ENCODE assay signal across 10 cellular contexts in genomic region chr15:89761009-89761831, GRCh38. TPM values are rescaled to one million over a fixed set of nuclear protein-coding genes. Genes with fewer than 3 reads are reported as not detected.
DNase-seq lines count a peak whose midpoint lies in the region; ATAC-seq, FAIRE-seq and TF ChIP-seq lines count a peak whose summit lies in the region.
"Had no signal": no experiment of that assay in that cellular context is flagged by ENCODE, and none has a peak within 500 bp of the region (broad histone marks: within the 10 kb centered on the region; RNA-seq: fewer than 3 reads in every experiment).

No MANE protein-coding gene starts in this region.

- no peaks in the 10 kb centered on the region for H3K79me2 ChIP-seq in H1 (ENCODE audit: control insufficient read depth in 1 of 2, insufficient read depth in 2 of 2, low read length in 2 of 2)

- ATAC-seq in GM19395 (IDR thresholded peaks at IDR 0.05; ENCODE audit: unreplicated experiment) = peak; percentile 56

- H3K4me3 ChIP-seq in H1 (ENCODE audit: extremely low read depth in 1 of 4, insufficient read depth in 2 of 4, low read depth in 3 of 4, low read length in 4 of 4) = no peak overlapping the region
- H3K4me3 ChIP-seq in small intestine (ENCODE audit: low read depth in 1 of 2, low read length in 2 of 2) = no peak overlapping the region
- H3K4me3 ChIP-seq in testis = no peak overlapping the region

- no peak overlapping the region for H3K4me2 ChIP-seq in H1 (ENCODE audit: insufficient read depth in 1 of 2, low read depth in 2 of 2, low read length in 2 of 2)

- no peak overlapping the region for H4K91ac ChIP-seq in H1 (replicated peaks; ENCODE audit: insufficient read length, low read length)

- POLR2A ChIA-PET in H1 (lab: Charles Lee; ENCODE audit: partially characterized antibody) = interaction anchor here (0.6 to 2.0 kb wide), 6 partner anchors 10 to 240 kb away, joined by 3 to 10 read pairs (median 4); partner anchors contain the start of genes AP3S2, MESP1, MESP2 and ZNF710

- peak overlapping the region; percentile 17; the same call in 1 of the 2 replicates for H2BK12ac ChIP-seq in H1 (ENCODE audit: low read depth, low read length)

- H3K4me1 ChIP-seq in H1 (replicated peaks in 1 of 4; ENCODE audit: control insufficient read depth in 3 of 4, insufficient read depth in 4 of 4, low read length in 3 of 4) (peaks cover 0 to 2% (median 0%) of the 10 kb centered on the region in 4 experiments; a peak in 4 of 7 replicates), small intestine (ENCODE audit: control insufficient read depth in 2 of 2, insufficient read depth in 1 of 2, low read depth in 1 of 2, low read length in 1 of 2) (peaks cover 0 to 2% of the 10 kb centered on the region in 2 donors), testis (no peaks in the 10 kb centered on the region)

- TF ChIP-seq RAD21 in Ishikawa (IDR thresholded peaks at IDR 0.05; ENCODE audit: low read depth) = no peak
- no peak for TF ChIP-seq RAD21 in H1 (IDR thresholded peaks at IDR 0.05 in 1 of 2, conservative IDR thresholded peaks at IDR 0.05 in 1 of 2; ENCODE audit: low read depth in 2 of 2, low read length in 2 of 2)

- no peak overlapping the region for H3K9ac ChIP-seq in H1 (replicated peaks in 1 of 4; ENCODE audit: extremely low read depth in 1 of 4, low read depth in 3 of 4, low read length in 3 of 4)

- no peaks in the 10 kb centered on the region for H4K20me1 ChIP-seq in H1 (replicated peaks in 1 of 2; ENCODE audit: control insufficient read depth in 1 of 2, insufficient read depth in 2 of 2, low read length in 2 of 2)

- no peak for DNase-seq in H1 (ENCODE audit: low read depth in 1 of 2, low spot score in 2 of 2)
- DNase-seq in small intestine = no peak
- no peak for DNase-seq in NCI-H524 treated with DMSO at 0.1 percent for 48 hours (lab: John Stamatoyannopoulos, UW)
- DNase-seq in activated CD4-positive, alpha-beta T cell treated with anti-CD3 and anti-CD28 coated beads, Interleukin-2, amount 50 U/mL, for 48 hours = no peak
- DNase-seq in testis = no peak
- no peak for DNase-seq in activated T-cell treated with anti-CD3 and anti-CD28 coated beads for 4 hours

- H3K56ac ChIP-seq in H1 (replicated peaks; ENCODE audit: insufficient read length, low read depth, low read length) = no peak overlapping the region

- no peak overlapping the region for H3K23ac ChIP-seq in H1 (ENCODE audit: insufficient read length)

- H3K23me2 ChIP-seq in H1 (ENCODE audit: low read depth, low read length) = no peaks in the 10 kb centered on the region

- no peak overlapping the region for H3K4ac ChIP-seq in H1 (replicated peaks; ENCODE audit: insufficient read length, low read depth, low read length)

- peak overlapping the region; percentile 88; the same call in 1 of the 2 replicates for H2BK15ac ChIP-seq in H1 (ENCODE audit: low read length)

- no peak overlapping the region for H2BK5ac ChIP-seq in H1 (ENCODE audit: low read depth, low read length)

- no peak overlapping the region for H3K14ac ChIP-seq in H1 (ENCODE audit: insufficient read length)

- H2BK20ac ChIP-seq in H1 (ENCODE audit: low read length) = no peak overlapping the region

- intact Hi-C loops in testis (cut with DNase I; ENCODE audit: low total_unique reads) = loop anchor here (10.0 kb wide), 1 partner anchor 114 kb away; no protein-coding TSS in a partner anchor

- H3K27ac ChIP-seq in H1 (ENCODE audit: low read depth, low read length) (no peak overlapping the region), small intestine (ENCODE audit: low read depth in 1 of 2, low read length in 1 of 2) (peak overlapping the region; percentile 47 to 71), testis (no peak overlapping the region)

- no peak for TF ChIP-seq CTCF in H1 (IDR thresholded peaks at IDR 0.05; ENCODE audit: control extremely low read depth in 1 of 3, insufficient read depth in 1 of 3, low read depth in 1 of 3, low read length in 3 of 3)
- TF ChIP-seq CTCF in testis (IDR thresholded peaks at IDR 0.05) = no peak

- H3K27me3 ChIP-seq in H1 (replicated peaks in 1 of 4; ENCODE audit: control insufficient read depth in 3 of 4, extremely low read depth in 1 of 4, insufficient read depth in 3 of 4, low read length in 3 of 4) (no peaks in the 10 kb centered on the region; a peak in 1 of 7 replicates), small intestine (ENCODE audit: control insufficient read depth in 2 of 2, insufficient read depth in 2 of 2, low read length in 2 of 2) (no peaks in the 10 kb centered on the region), testis (no peaks in the 10 kb centered on the region)

- no peak overlapping the region for H2BK120ac ChIP-seq in H1 (replicated peaks; ENCODE audit: low read depth, low read length)

- H3K18ac ChIP-seq in H1 (ENCODE audit: extremely low read depth, low read length) = no peak overlapping the region

- no peak overlapping the region for H4K5ac ChIP-seq in H1 (ENCODE audit: insufficient read length, low read depth, low read length)

- H3K9me3 ChIP-seq in H1 (ENCODE audit: insufficient read depth in 2 of 2, low read depth in 1 of 2, low read length in 1 of 2) = no peaks in the 10 kb centered on the region
- no peaks in the 10 kb centered on the region for H3K9me3 ChIP-seq in small intestine (ENCODE audit: control insufficient read depth, low read depth)
- no peaks in the 10 kb centered on the region for H3K9me3 ChIP-seq in testis

- CTCF ChIA-PET in H1 (lab: Charles Lee; ENCODE audit: partially characterized antibody) = interaction anchor here (0.6 to 10.6 kb wide), 67 partner anchors 9 to 477 kb away, joined by 3 to 153 read pairs (median 5); partner anchors contain the start of genes AP3S2, ARPIN, CIB1 and GDPGP1

- peak overlapping the region; percentile 1; the same call in 1 of the 2 replicates for H4K8ac ChIP-seq in H1 (ENCODE audit: extremely low read depth, insufficient read depth, low read length)

- TF ChIP-seq POLR2A in H1 (IDR thresholded peaks at IDR 0.05; ENCODE audit: control extremely low read depth in 1 of 2, low read depth in 2 of 2, low read length in 2 of 2) = no peak
- no peak for TF ChIP-seq POLR2A in testis (IDR thresholded peaks at IDR 0.05)

- FAIRE-seq in H1 (lab: Jason Lieb, UNC) = no peak
- FAIRE-seq in small intestine (lab: Jason Lieb, UNC) = no peak
- FAIRE-seq: G401.6 had no signal

- no peak for TF ChIP-seq EP300 in Ishikawa (IDR thresholded peaks at IDR 0.05; ENCODE audit: borderline replicate concordance)
- TF ChIP-seq EP300 in H1 (IDR thresholded peaks at IDR 0.05; ENCODE audit: borderline replicate concordance in 1 of 2, low read depth in 2 of 2, low read length in 2 of 2) = no peak

- H3K36me3 ChIP-seq in H1 (ENCODE audit: control insufficient read depth in 2 of 4, insufficient read depth in 4 of 4, low read length in 3 of 4) (no peaks in the 10 kb centered on the region), small intestine (ENCODE audit: control insufficient read depth in 2 of 2, insufficient read depth in 2 of 2, low read length in 2 of 2) (no peaks in the 10 kb centered on the region), testis (ENCODE audit: low read depth, missing control alignments) (no peaks in the 10 kb centered on the region)

- 78% methylated on average over 17 of the region's 18 CpGs; no CpG with 5 or more reads in 1 of the 2 experiments for WGBS in H1 (ENCODE audit: extremely low coverage in 1 of 2, insufficient coverage in 1 of 2, insufficient read length in 1 of 2, insufficient replicate concordance in 2 of 2, low coverage in 1 of 2, low lambda C conversion rate in 2 of 2, missing lambda C conversion rate in 1 of 2), 2 experiments
- WGBS in small intestine, 3 donors = 51 to 66% (median 59%) methylated on average over 18 of the region's 18 CpGs
- WGBS in testis, 2 donors = 74 to 83% methylated on average over 15 to 18 of the region's 18 CpGs

- no peak overlapping the region for H2AFZ ChIP-seq in H1 (ENCODE audit: low read length)

- no peak overlapping the region for H2AK5ac ChIP-seq in H1 (ENCODE audit: low read depth, low read length)

- H3K79me1 ChIP-seq in H1 (ENCODE audit: low read depth, low read length) = no peaks in the 10 kb centered on the region

RNA-seq across cellular contexts. Expression of gene MESP1, which starts 10.2 kb away (rescaled TPM):
- total RNA-seq in H1 (2021; fragmentation: NEBNext Ultra II Directional; extraction: Animal tissue kit (Norgen Biotek cat#: 25700)) = 0.15 TPM in 1 of 2 replicates, not detected in the other
- polyA plus RNA-seq in H1 (2011; rRNA removed) (0.23 and 0.28 TPM in 2 replicates), small intestine (1 to 10 TPM in 1 of 3 donors, under 1 TPM in 1, not detected in 1; 0.97 to 1.1 TPM), testis (ENCODE audit: insufficient read depth, low read depth, low replicate concordance) (5.7 TPM)
- 0.18 TPM for polyA plus RNA-seq in H1 (2011; cell fraction: cytosol; rRNA removed)
- polyA plus RNA-seq in H1 (2011; cell fraction: nucleus; rRNA removed) = 0.34 TPM
- polyA plus RNA-seq in H1 (2012, experiment 1 of 2) = 0.17 to 0.40 TPM (median 0.33 TPM) in 3 of 4 replicates, not detected in the other
- polyA plus RNA-seq in H1 (2012, experiment 2 of 2) = 0.08 TPM
- 0.04 TPM for polyA plus RNA-seq in H1 (2013, experiment 1 of 2)
- polyA plus RNA-seq in H1 (2013, experiment 2 of 2) = 0.06 TPM
- polyA minus RNA-seq in H1 (2011; rRNA and poly(A)+ RNA removed) = not detected in 2 replicates
- polyA minus RNA-seq in H1 (2011; cell fraction: cytosol; rRNA and poly(A)+ RNA removed) = 1.4 TPM
- 0.70 TPM for polyA minus RNA-seq in H1 (2011; cell fraction: nucleus; rRNA and poly(A)+ RNA removed)
- total RNA-seq in testis = 1 to 10 TPM; 2.5 to 6.0 TPM

RNA-seq across cellular contexts. Expression of gene MESP2, which starts 14.9 kb away (rescaled TPM):
- total RNA-seq in H1 (2021; fragmentation: NEBNext Ultra II Directional; extraction: Animal tissue kit (Norgen Biotek cat#: 25700)) = 0.35 and 0.38 TPM in 2 replicates
- polyA plus RNA-seq in H1 (2011; rRNA removed) = 0.80 and 1.6 TPM in 2 replicates
- polyA plus RNA-seq in H1 (2011; cell fraction: cytosol; rRNA removed) = 0.57 TPM
- 0.61 TPM for polyA plus RNA-seq in H1 (2011; cell fraction: nucleus; rRNA removed)
- polyA plus RNA-seq in H1 (2012, experiment 1 of 2) = 0.25 to 0.88 TPM (median 0.68 TPM) in 3 of 4 replicates, not detected in the other
- polyA plus RNA-seq in H1 (2012, experiment 2 of 2) = 0.43 TPM
- 0.28 TPM for polyA plus RNA-seq in H1 (2013, experiment 1 of 2)
- polyA plus RNA-seq in H1 (2013, experiment 2 of 2) = 0.40 TPM
- not detected in 2 replicates for polyA minus RNA-seq in H1 (2011; rRNA and poly(A)+ RNA removed)
- polyA minus RNA-seq in H1 (2011; cell fraction: cytosol; rRNA and poly(A)+ RNA removed) = not detected
- 0.60 TPM for polyA minus RNA-seq in H1 (2011; cell fraction: nucleus; rRNA and poly(A)+ RNA removed)
- polyA plus RNA-seq in small intestine = under 1 TPM in 1 of 3 donors, not detected in 2; 0.39 TPM
- total RNA-seq in testis = 1 to 10 TPM; 2.2 to 2.9 TPM
- 1.3 TPM for polyA plus RNA-seq in testis (ENCODE audit: insufficient read depth, low read depth, low replicate concordance)
- total RNA-seq: T-cell had no signal

RNA-seq across cellular contexts. Expression of gene ANPEP, which starts 53.4 kb away (rescaled TPM):
- 1.6 and 2.2 TPM in 2 replicates for total RNA-seq in H1 (2021; fragmentation: NEBNext Ultra II Directional; extraction: Animal tissue kit (Norgen Biotek cat#: 25700))
- polyA plus RNA-seq in H1 (2011; rRNA removed) (2.0 and 3.3 TPM in 2 replicates), small intestine (1,000 to 10,000 TPM; 1,286 to 3,293 (median 3,150) TPM), testis (ENCODE audit: insufficient read depth, low read depth, low replicate concordance) (12.9 TPM)
- 2.2 TPM for polyA plus RNA-seq in H1 (2011; cell fraction: cytosol; rRNA removed)
- 5.8 TPM for polyA plus RNA-seq in H1 (2011; cell fraction: nucleus; rRNA removed)
- polyA plus RNA-seq in H1 (2012, experiment 1 of 2) = 1.6 to 3.7 TPM (median 2.2 TPM) in 4 replicates
- polyA plus RNA-seq in H1 (2012, experiment 2 of 2) = 1.4 TPM
- polyA plus RNA-seq in H1 (2013, experiment 1 of 2) = 5.2 TPM
- polyA plus RNA-seq in H1 (2013, experiment 2 of 2) = 3.8 TPM
- 1.6 and 2.5 TPM in 2 replicates for polyA minus RNA-seq in H1 (2011; rRNA and poly(A)+ RNA removed)
- polyA minus RNA-seq in H1 (2011; cell fraction: cytosol; rRNA and poly(A)+ RNA removed) = 1.5 TPM
- polyA minus RNA-seq in H1 (2011; cell fraction: nucleus; rRNA and poly(A)+ RNA removed) = 1.9 TPM
- total RNA-seq in testis = 10 to 100 TPM in 1 of 2 donors, 1 to 10 TPM in 1; 5.0 to 11.1 TPM

Comparison
In these comparisons a context has a peak if more than half of its experiments do, and no peak if none do; other contexts are left out.
1. H3K27ac ChIP-seq: peak in small intestine (2 of 2); none in H1 (single experiment) and testis (0 of 2).
2. RNA of gene ANPEP, which starts 53.4 kb away (polyA plus RNA-seq): 1,286 to 3,293 TPM in small intestine; 12.9 TPM in testis (single experiment) and 1.4 to 5.8 TPM in H1; every median in the first group is over 10 times any median in the second.